24 cellular contexts compared by ENCODE assay signal in genomic region chr3:101701696-101702634, GRCh38. TPM values are rescaled to one million over a fixed set of nuclear protein-coding genes. Genes with fewer than 3 reads are reported as not detected.
DNase-seq lines count a peak whose midpoint lies in the region; ATAC-seq and TF ChIP-seq lines count a peak whose summit lies in the region.
"Had no signal": no experiment of that assay in that cellular context is flagged by ENCODE, and none has a peak within 500 bp of the region (broad histone marks: within the 10 kb centered on the region; RNA-seq: fewer than 3 reads in every experiment).

No MANE protein-coding gene starts in this region.

- no peak overlapping the region for H2AFZ ChIP-seq in parathyroid adenoma

- intact Hi-C loops in colonic mucosa (cut with DNase I) = loop anchor here (10.0 kb wide), 1 partner anchor 523 kb away; no protein-coding TSS in a partner anchor

- no peak overlapping the region for H3K27ac ChIP-seq in parathyroid adenoma
- H3K27ac ChIP-seq in colonic mucosa = no peak overlapping the region

- H3K4me3 ChIP-seq in parathyroid adenoma (ENCODE audit: low read depth, low read length) = no peak overlapping the region
- no peak overlapping the region for H3K4me3 ChIP-seq in colonic mucosa
- H3K4me3 ChIP-seq: dorsolateral prefrontal cortex, upper lobe of right lung had no signal

- DNase-seq in T-helper 17 cell (no peak), NCI-H1436 treated with DMSO at 0.1 percent for 48 hours (lab: John Stamatoyannopoulos, UW) (no peak), colonic mucosa (no peak)
- no peak for DNase-seq in activated CD4-positive, CD25-positive, alpha-beta regulatory T cell treated with anti-CD3 and anti-CD28 coated beads, Interleukin-2, amount 50 U/mL, for 72 hours
- DNase-seq: activated CD4-positive, CD25-positive, alpha-beta regulatory T cell; activated naive CD4-positive, alpha-beta T cell treated with anti-CD3 and anti-CD28 coated beads, Interleukin-2, amount 50 U/mL, for 16 hours; activated T-cell treated with anti-CD3 and anti-CD28 coated beads, Interleukin-2, amount 50 U/mL, for 48 hours; anterior cingulate cortex; caudate nucleus; DMS79 treated with DMSO at 0.1 percent for 48 hours; dorsolateral prefrontal cortex; foreskin fibroblast; HFFc6; hippocampal formation; NCI-H1105 treated with DMSO at 0.1 percent for 48 hours; NCI-H524; nucleus accumbens; OCI-M1; retina; stimulated activated CD4-positive, alpha-beta T cell treated with anti-CD3 and anti-CD28 coated beads, Interleukin-4, amount 100 ng/mL, for 1 hour; upper lobe of right lung had no signal

- H3K4me1 ChIP-seq in parathyroid adenoma (peaks cover 3% of the 10 kb centered on the region), colonic mucosa (no peaks in the 10 kb centered on the region)
- H3K4me1 ChIP-seq: upper lobe of right lung had no signal

- no peaks in the 10 kb centered on the region for H3K9me3 Mint-ChIP-seq in IgD-negative memory B cell
- H3K9me3 Mint-ChIP-seq: HFFc6 had no signal

- H3K36me3 ChIP-seq in parathyroid adenoma (ENCODE audit: control insufficient read depth, insufficient read depth, low read length) (no peaks in the 10 kb centered on the region), colonic mucosa (no peaks in the 10 kb centered on the region)
- H3K36me3 ChIP-seq: upper lobe of right lung had no signal

- ATAC-seq in GM21528 (IDR thresholded peaks at IDR 0.05; ENCODE audit: low FRiP score, unreplicated experiment) (peak; percentile 15), T-helper 17 cell (no peak)
- ATAC-seq: upper lobe of right lung had no signal

- no peak overlapping the region for H3K27ac Mint-ChIP-seq in IgD-negative memory B cell
- peak overlapping the region; percentile 53 for H3K27ac Mint-ChIP-seq in T-helper 17 cell
- H3K27ac Mint-ChIP-seq: HFFc6 had no signal

- H3K27me3 Mint-ChIP-seq in IgD-negative memory B cell = no peaks in the 10 kb centered on the region
- H3K27me3 Mint-ChIP-seq in T-helper 17 cell = no peaks in the 10 kb centered on the region

- H3K9me3 ChIP-seq in T-helper 17 cell (ENCODE audit: control insufficient read depth, low read length, poor library complexity, severe bottlenecking) = no peaks in the 10 kb centered on the region
- no peaks in the 10 kb centered on the region for H3K9me3 ChIP-seq in parathyroid adenoma (ENCODE audit: control insufficient read depth, low read length)
- H3K9me3 ChIP-seq in colonic mucosa = no peaks in the 10 kb centered on the region
- H3K9me3 ChIP-seq: upper lobe of right lung had no signal

- H3K27me3 ChIP-seq in parathyroid adenoma (ENCODE audit: control insufficient read depth, insufficient read depth, low read length) (no peaks in the 10 kb centered on the region), colonic mucosa (no peaks in the 10 kb centered on the region)
- H3K27me3 ChIP-seq: dorsolateral prefrontal cortex, upper lobe of right lung had no signal

- TF ChIP-seq CTCF in parathyroid adenoma (IDR thresholded peaks at IDR 0.05) = no peak
- no peak for TF ChIP-seq CTCF in colonic mucosa (IDR thresholded peaks at IDR 0.05)

- H3K4me1 Mint-ChIP-seq in IgD-negative memory B cell (peaks cover 8 to 17% (median 14%) of the 10 kb centered on the region in 3 donors), T-helper 17 cell (no peaks in the 10 kb centered on the region)

- peak overlapping the region; percentile 38 for H3K4me2 ChIP-seq in parathyroid adenoma (ENCODE audit: low read length)

- H3K9ac ChIP-seq in parathyroid adenoma (no peak overlapping the region), colonic mucosa (ENCODE audit: low read depth in 2 of 2, low read length in 2 of 2) (no peak overlapping the region)

- H3K79me2 ChIP-seq in parathyroid adenoma = no peaks in the 10 kb centered on the region

- H3K36me3 Mint-ChIP-seq in IgD-negative memory B cell (no peaks in the 10 kb centered on the region), T-helper 17 cell (ENCODE audit: low read depth) (no peaks in the 10 kb centered on the region)

- H3K4me3 Mint-ChIP-seq in IgD-negative memory B cell = peak overlapping the region; percentile 26 to 93 (median 79)
- H3K4me3 Mint-ChIP-seq in T-helper 17 cell = no peak overlapping the region
- H3K4me3 Mint-ChIP-seq: HFFc6 had no signal

RNA-seq across cellular contexts. Expression of gene RPL24, which starts 15.4 kb away (rescaled TPM):
- polyA plus RNA-seq in IgD-negative memory B cell = 1,110 TPM
- total RNA-seq in T-helper 17 cell (1,000 to 10,000 TPM; 1,360 to 1,402 TPM), colonic mucosa (1,000 to 10,000 TPM in 1 of 2 donors, 100 to 1,000 TPM in 1; 835 to 1,022 TPM)

RNA-seq across cellular contexts. Expression of gene CEP97, which starts 22.4 kb away (rescaled TPM):
- polyA plus RNA-seq in IgD-negative memory B cell = 6.1 TPM
- 10 to 100 TPM; 10.4 to 11.1 TPM for total RNA-seq in T-helper 17 cell
- 1 to 10 TPM; 5.5 to 7.1 TPM for total RNA-seq in colonic mucosa

RNA-seq across cellular contexts. Expression of gene ZBTB11, which starts 25.0 kb away (rescaled TPM):
- polyA plus RNA-seq in IgD-negative memory B cell = 13.8 TPM
- total RNA-seq in T-helper 17 cell (10 to 100 TPM; 65.2 to 77.2 TPM), colonic mucosa (10 to 100 TPM; 12.2 to 14.3 TPM)

Comparison
In these comparisons a context has a peak if more than half of its experiments do, and no peak if none do; other contexts are left out.
1. RNA of gene ZBTB11, which starts 25.0 kb away (total RNA-seq): 65.2 to 77.2 TPM in T-helper 17 cell; 12.2 to 14.3 TPM in colonic mucosa; every median in the first group is over 4 times any median in the second.